In the genomic region with DNA sequence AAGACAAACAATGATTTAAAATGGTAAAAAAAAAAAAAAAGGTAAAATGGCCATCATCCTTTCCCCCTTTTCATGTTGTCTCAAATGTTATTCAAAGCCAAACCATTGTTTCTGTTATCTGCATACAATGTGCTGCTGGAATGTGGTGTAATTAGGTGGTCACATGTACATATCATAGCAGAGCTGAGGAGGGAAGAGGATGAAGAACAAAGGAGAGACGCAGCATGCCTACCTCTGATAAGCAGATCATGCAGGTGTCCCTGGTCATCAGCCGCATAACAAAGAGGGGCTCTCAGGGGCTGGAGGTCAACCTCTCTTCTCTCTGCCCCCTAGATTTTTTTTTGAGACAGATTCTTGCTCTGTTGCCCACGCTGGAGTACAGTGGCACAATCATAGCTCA, we compare ENCODE assay signal across 13 cellular contexts.
DNase-seq lines count a peak whose midpoint lies in the region; FAIRE-seq and TF ChIP-seq lines count a peak whose summit lies in the region.
"Had no signal": no experiment of that assay in that cellular context is flagged by ENCODE, and none has a peak within 500 bp of the region (broad histone marks: within the 10 kb centered on the region; RNA-seq: fewer than 3 reads in every experiment).

No MANE protein-coding gene starts in this region.

- H3K18ac ChIP-seq in H9 (ENCODE audit: insufficient read length, low read depth, low read length): no peak overlapping the region

- H3K79me1 ChIP-seq in H9 (ENCODE audit: insufficient read depth, low read depth, low read length, poor library complexity, severe bottlenecking): no peaks in the 10 kb centered on the region

- no peak overlapping the region for H3K23ac ChIP-seq in H9 (ENCODE audit: insufficient read length, low read depth, low read length)

- H4K20me1 ChIP-seq in H9 (ENCODE audit: control insufficient read depth, insufficient read depth, insufficient read length) (no peaks in the 10 kb centered on the region), neural progenitor cell (ENCODE audit: low read depth) (no peaks in the 10 kb centered on the region)
- H4K20me1 ChIP-seq: BLaER1 treated with 17β-estradiol and CSF1 and Interleukin-3, amounts not matched to agents 10 nM and 100 nM had no signal

- no peak overlapping the region for H4K5ac ChIP-seq in H9 (ENCODE audit: insufficient read length, low read depth, low read length)

- H3K4me3 ChIP-seq in fibroblast of the aortic adventitia (ENCODE audit: low read depth, low read length) (no peak overlapping the region), neural progenitor cell (no peak overlapping the region)
- H3K4me3 ChIP-seq: BLaER1 treated with 17β-estradiol and CSF1 and Interleukin-3, amounts not matched to agents 10 nM and 100 nM; GM12878 had no signal

- TF ChIP-seq CTCF in H9 (conservative IDR thresholded peaks at IDR 0.05) (no peak), fibroblast of the aortic adventitia (IDR thresholded peaks at IDR 0.05; ENCODE audit: insufficient read depth, low read length) (no peak), neural progenitor cell (IDR thresholded peaks at IDR 0.05) (no peak), HFFc6 (IDR thresholded peaks at IDR 0.05) (no peak)

- H3K27ac Mint-ChIP-seq in H9 (peak overlapping the region in 1 of 3 experiments; percentile 25; a peak in 1 of 7 replicates), neural progenitor cell (no peak overlapping the region), HFFc6 (no peak overlapping the region)
- H3K27ac Mint-ChIP-seq: CD4-positive, CD25-positive, alpha-beta regulatory T cell; IgD-negative memory B cell had no signal

- H2AK5ac ChIP-seq in H9 (ENCODE audit: insufficient read length, low read length): no peak overlapping the region

- peaks cover 15 to 17% of the 10 kb centered on the region in 2 experiments for H3K9me3 Mint-ChIP-seq in H9
- H3K9me3 Mint-ChIP-seq in neural progenitor cell: peaks cover 13% of the 10 kb centered on the region
- peaks cover 14% of the 10 kb centered on the region; the same call in 1 of the 2 replicates for H3K9me3 Mint-ChIP-seq in HFFc6

- no peak overlapping the region for H2BK20ac ChIP-seq in H9 (ENCODE audit: low read depth, low read length, poor library complexity, severe bottlenecking)

- H3K79me2 ChIP-seq in H9 (ENCODE audit: insufficient read depth, low read length) (no peaks in the 10 kb centered on the region; the same call in 1 of the 2 replicates), neural progenitor cell (ENCODE audit: low read depth) (no peaks in the 10 kb centered on the region)

- H3T11ph ChIP-seq in H9 (ENCODE audit: low read length): no peak overlapping the region

- H3K9ac ChIP-seq in H9 (ENCODE audit: extremely low read depth, insufficient read length, low read length) (no peak overlapping the region), neural progenitor cell (no peak overlapping the region)
- H3K9ac ChIP-seq: BLaER1 treated with 17β-estradiol and CSF1 and Interleukin-3, amounts not matched to agents 10 nM and 100 nM had no signal

- no peak overlapping the region for H3K4me2 ChIP-seq in H9 (ENCODE audit: insufficient read depth, insufficient read length, low read length)
- no peak overlapping the region for H3K4me2 ChIP-seq in neural progenitor cell
- H3K4me2 ChIP-seq: BLaER1 treated with 17β-estradiol and CSF1 and Interleukin-3, amounts not matched to agents 10 nM and 100 nM had no signal

- H3K27me3 Mint-ChIP-seq in H9 (ENCODE audit: low read depth) (no peaks in the 10 kb centered on the region), neural progenitor cell (ENCODE audit: insufficient read depth, low read depth) (peaks cover 4% of the 10 kb centered on the region), HFFc6 (ENCODE audit: insufficient read depth) (peaks cover 17% of the 10 kb centered on the region)

- H3K4me1 ChIP-seq in H9 (ENCODE audit: insufficient read depth, low read length): peaks cover 3% of the 10 kb centered on the region; the same call in 1 of the 2 replicates
- peaks cover 4% of the 10 kb centered on the region for H3K4me1 ChIP-seq in neural progenitor cell
- H3K4me1 ChIP-seq: BLaER1 treated with 17β-estradiol and CSF1 and Interleukin-3, amounts not matched to agents 10 nM and 100 nM had no signal

- H3K14ac ChIP-seq in H9 (ENCODE audit: insufficient read depth, low read length): no peak overlapping the region

- H3K23me2 ChIP-seq in H9 (ENCODE audit: insufficient read length, low read depth, low read length, poor library complexity, severe bottlenecking): no peaks in the 10 kb centered on the region

- no peak overlapping the region for H2AFZ ChIP-seq in H9 (ENCODE audit: low read length)
- H2AFZ ChIP-seq in neural progenitor cell (replicated peaks): no peak overlapping the region

- DNase-seq in H9 (peak; percentile 47), dermis microvascular lymphatic vessel endothelial cell (ENCODE audit: low read depth in 2 of 2) (peak; percentile 52 to 65), fibroblast of the aortic adventitia (ENCODE audit: low read depth) (peak; percentile 58), neural progenitor cell (ENCODE audit: low spot score) (peak; percentile 18), HFFc6 (no peak), frontal cortex (ENCODE audit: low spot score in 2 of 2) (no peak), DMS 273 treated with DMSO at 0.1 percent for 48 hours (lab: John Stamatoyannopoulos, UW) (no peak)
- DNase-seq: ACHN; CD4-positive, CD25-positive, alpha-beta regulatory T cell; GOT3 had no signal

- H3K27ac ChIP-seq in H9 (ENCODE audit: insufficient read length, low read depth, low read length) (no peak overlapping the region), neural progenitor cell (no peak overlapping the region)
- H3K27ac ChIP-seq: BLaER1 treated with 17β-estradiol and CSF1 and Interleukin-3, amounts not matched to agents 10 nM and 100 nM had no signal

- H3K36me3 ChIP-seq in neural progenitor cell: no peaks in the 10 kb centered on the region
- H3K36me3 ChIP-seq: BLaER1 treated with 17β-estradiol and CSF1 and Interleukin-3, amounts not matched to agents 10 nM and 100 nM had no signal

- H2BK5ac ChIP-seq in H9 (ENCODE audit: insufficient read length, low read length): no peak overlapping the region

- H3F3A ChIP-seq in neural progenitor cell (ENCODE audit: low read depth): no peaks in the 10 kb centered on the region

- H3K36me3 Mint-ChIP-seq in H9 (ENCODE audit: insufficient read depth in 1 of 3, low read depth in 3 of 3): peaks cover 0 to 6% (median 3%) of the 10 kb centered on the region in 3 experiments; a peak in 3 of 7 replicates
- peaks cover 3% of the 10 kb centered on the region for H3K36me3 Mint-ChIP-seq in neural progenitor cell
- no peaks in the 10 kb centered on the region for H3K36me3 Mint-ChIP-seq in HFFc6 (ENCODE audit: low read depth)
- H3K36me3 Mint-ChIP-seq: CD4-positive, CD25-positive, alpha-beta regulatory T cell; IgD-negative memory B cell had no signal

- no peak overlapping the region for H3K4ac ChIP-seq in H9 (ENCODE audit: low read depth, low read length)

- no peak overlapping the region for H2BK12ac ChIP-seq in H9 (ENCODE audit: insufficient read length, low read depth, low read length)

- H2BK15ac ChIP-seq in H9 (ENCODE audit: low read depth, low read length): no peak overlapping the region

- no peak for FAIRE-seq in frontal cortex (lab: Jason Lieb, UNC)
- FAIRE-seq: GM12878 had no signal

- H3K56ac ChIP-seq in H9 (ENCODE audit: insufficient read length, low read depth, low read length): no peak overlapping the region

- H3K4me3 Mint-ChIP-seq in H9: no peak overlapping the region
- no peak overlapping the region for H3K4me3 Mint-ChIP-seq in neural progenitor cell
- no peak overlapping the region for H3K4me3 Mint-ChIP-seq in HFFc6
- H3K4me3 Mint-ChIP-seq: CD4-positive, CD25-positive, alpha-beta regulatory T cell; IgD-negative memory B cell had no signal

- H3K9me3 ChIP-seq in H9 (ENCODE audit: control insufficient read depth, low read depth, low read length) (no peaks in the 10 kb centered on the region), neural progenitor cell (ENCODE audit: low read depth) (no peaks in the 10 kb centered on the region)

- H3K4me1 Mint-ChIP-seq in H9 (peaks cover 14 to 21% of the 10 kb centered on the region in 2 experiments), neural progenitor cell (peaks cover 4% of the 10 kb centered on the region), HFFc6 (ENCODE audit: low read depth) (peaks cover 19% of the 10 kb centered on the region)
- H3K4me1 Mint-ChIP-seq: CD4-positive, CD25-positive, alpha-beta regulatory T cell had no signal

- H4K91ac ChIP-seq in H9 (ENCODE audit: insufficient read length, low read depth, low read length): no peak overlapping the region

- H4K8ac ChIP-seq in H9 (replicated peaks; ENCODE audit: insufficient read length, low read depth, low read length): no peak overlapping the region

- no peaks in the 10 kb centered on the region for H3K27me3 ChIP-seq in H9 (ENCODE audit: insufficient read depth, low read length)
- H3K27me3 ChIP-seq in neural progenitor cell: no peaks in the 10 kb centered on the region
- H3K27me3 ChIP-seq: BLaER1 treated with 17β-estradiol and CSF1 and Interleukin-3, amounts not matched to agents 10 nM and 100 nM had no signal

- no peak overlapping the region for H2BK120ac ChIP-seq in H9 (ENCODE audit: low read depth, low read length, poor library complexity, severe bottlenecking)

- no CpG with 5 or more reads among the region's 3 CpGs for WGBS in H9 (ENCODE audit: extremely low coverage, insufficient read length, low lambda C conversion rate)

Comparison
In these comparisons a context has a peak if more than half of its experiments do, and no peak if none do; other contexts are left out.
1. DNase-seq: peak in H9 (single experiment), dermis microvascular lymphatic vessel endothelial cell (2 of 2), fibroblast of the aortic adventitia (single experiment) and neural progenitor cell (single experiment); none in HFFc6 (single experiment), frontal cortex (0 of 2) and DMS 273 treated with DMSO at 0.1 percent for 48 hours (single experiment).